Comparison of ENCODE assay signal across 16 cellular contexts in the genomic region with DNA sequence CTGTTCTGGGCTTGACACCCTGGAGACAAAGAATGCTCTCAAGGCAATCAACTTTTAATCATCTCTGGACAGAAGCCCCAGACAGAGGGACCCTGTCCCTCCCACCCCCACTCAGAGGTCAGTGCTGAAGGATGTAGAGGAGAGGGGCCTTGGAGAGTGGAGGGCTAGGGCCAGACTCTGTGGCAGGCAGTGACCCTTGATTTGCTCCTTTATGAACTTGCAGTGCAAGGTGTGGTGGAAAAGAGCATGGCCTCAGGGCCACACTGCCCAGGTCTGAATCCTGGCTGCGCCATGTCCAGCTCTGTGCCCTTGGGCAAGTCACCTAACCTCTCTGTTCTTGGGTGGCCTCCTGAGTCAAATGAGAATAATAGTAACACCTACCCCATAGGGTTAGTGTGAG.
DNase-seq lines count a peak whose midpoint lies in the region; ATAC-seq, FAIRE-seq and TF ChIP-seq lines count a peak whose summit lies in the region.
"Had no signal": no experiment of that assay in that cellular context is flagged by ENCODE, and none has a peak within 500 bp of the region (broad histone marks: within the 10 kb centered on the region; RNA-seq: fewer than 3 reads in every experiment).

No MANE protein-coding gene starts in this region.

- H3K36me3 Mint-ChIP-seq in activated naive CD4-positive, alpha-beta T cell treated with anti-CD3 and anti-CD28 coated beads, Interleukin-2, amount 50 U/mL, for 24 hours: no peaks in the 10 kb centered on the region
- H3K36me3 Mint-ChIP-seq in activated naive CD4-positive, alpha-beta T cell treated with anti-CD3 and anti-CD28 coated beads, Interleukin-2, amount 10 ng/mL, durations not matched to agents 7 days and 5 days: no peaks in the 10 kb centered on the region
- H3K36me3 Mint-ChIP-seq in osteocyte (ENCODE audit: unreplicated experiment): no peaks in the 10 kb centered on the region
- no peaks in the 10 kb centered on the region for H3K36me3 Mint-ChIP-seq in activated CD4-positive, alpha-beta T cell treated with anti-CD3 and anti-CD28 coated beads for 36 hours (ENCODE audit: low read depth)
- H3K36me3 Mint-ChIP-seq: CD14-positive monocyte; CD4-positive, alpha-beta memory T cell had no signal

- H3K27me3 Mint-ChIP-seq in activated naive CD4-positive, alpha-beta T cell treated with anti-CD3 and anti-CD28 coated beads, Interleukin-2, amount 50 U/mL, for 24 hours: peaks cover 12% of the 10 kb centered on the region
- H3K27me3 Mint-ChIP-seq in activated naive CD4-positive, alpha-beta T cell treated with anti-CD3 and anti-CD28 coated beads, Interleukin-2, amount 10 ng/mL, durations not matched to agents 7 days and 5 days: peaks cover 18% of the 10 kb centered on the region
- no peaks in the 10 kb centered on the region for H3K27me3 Mint-ChIP-seq in osteocyte (ENCODE audit: unreplicated experiment)
- peaks cover 6% of the 10 kb centered on the region for H3K27me3 Mint-ChIP-seq in activated CD4-positive, alpha-beta T cell treated with anti-CD3 and anti-CD28 coated beads for 36 hours

- H3K4me3 Mint-ChIP-seq in activated naive CD4-positive, alpha-beta T cell treated with anti-CD3 and anti-CD28 coated beads, Interleukin-2, amount 50 U/mL, for 24 hours: no peak overlapping the region
- H3K4me3 Mint-ChIP-seq in activated naive CD4-positive, alpha-beta T cell treated with anti-CD3 and anti-CD28 coated beads, Interleukin-2, amount 10 ng/mL, durations not matched to agents 7 days and 5 days: no peak overlapping the region
- no peak overlapping the region for H3K4me3 Mint-ChIP-seq in osteocyte (ENCODE audit: unreplicated experiment)
- no peak overlapping the region for H3K4me3 Mint-ChIP-seq in activated CD4-positive, alpha-beta T cell treated with anti-CD3 and anti-CD28 coated beads for 36 hours
- H3K4me3 Mint-ChIP-seq: CD14-positive monocyte; CD4-positive, alpha-beta memory T cell had no signal

- H3K4me1 Mint-ChIP-seq in activated naive CD4-positive, alpha-beta T cell treated with anti-CD3 and anti-CD28 coated beads, Interleukin-2, amount 50 U/mL, for 24 hours: no peaks in the 10 kb centered on the region
- no peaks in the 10 kb centered on the region for H3K4me1 Mint-ChIP-seq in activated naive CD4-positive, alpha-beta T cell treated with anti-CD3 and anti-CD28 coated beads, Interleukin-2, amount 10 ng/mL, durations not matched to agents 7 days and 5 days
- H3K4me1 Mint-ChIP-seq in osteocyte (ENCODE audit: unreplicated experiment): no peaks in the 10 kb centered on the region
- no peaks in the 10 kb centered on the region for H3K4me1 Mint-ChIP-seq in activated CD4-positive, alpha-beta T cell treated with anti-CD3 and anti-CD28 coated beads for 36 hours
- H3K4me1 Mint-ChIP-seq: CD14-positive monocyte; CD4-positive, alpha-beta memory T cell had no signal

- CTCF ChIA-PET in activated naive CD4-positive, alpha-beta T cell treated with anti-CD3 and anti-CD28 coated beads, Interleukin-2, amount 10 ng/mL, durations not matched to agents 7 days and 5 days (lab: Charles Lee): no interaction called here
- CTCF ChIA-PET in activated CD4-positive, alpha-beta T cell treated with anti-CD3 and anti-CD28 coated beads for 36 hours (lab: Charles Lee): no interaction called here

- H3K9me3 Mint-ChIP-seq in activated naive CD4-positive, alpha-beta T cell treated with anti-CD3 and anti-CD28 coated beads, Interleukin-2, amount 50 U/mL, for 24 hours: no peaks in the 10 kb centered on the region
- no peaks in the 10 kb centered on the region for H3K9me3 Mint-ChIP-seq in activated naive CD4-positive, alpha-beta T cell treated with anti-CD3 and anti-CD28 coated beads, Interleukin-2, amount 10 ng/mL, durations not matched to agents 7 days and 5 days
- no peaks in the 10 kb centered on the region for H3K9me3 Mint-ChIP-seq in osteocyte (ENCODE audit: unreplicated experiment)
- H3K9me3 Mint-ChIP-seq in activated CD4-positive, alpha-beta T cell treated with anti-CD3 and anti-CD28 coated beads for 36 hours (ENCODE audit: low read depth): no peaks in the 10 kb centered on the region
- H3K9me3 Mint-ChIP-seq: CD4-positive, alpha-beta memory T cell had no signal

- TF ChIP-seq CTCF in osteocyte (IDR thresholded peaks at IDR 0.05): no peak

- peak overlapping the region; percentile 27 for H3K27ac Mint-ChIP-seq in activated naive CD4-positive, alpha-beta T cell treated with anti-CD3 and anti-CD28 coated beads, Interleukin-2, amount 50 U/mL, for 24 hours
- H3K27ac Mint-ChIP-seq in activated naive CD4-positive, alpha-beta T cell treated with anti-CD3 and anti-CD28 coated beads, Interleukin-2, amount 10 ng/mL, durations not matched to agents 7 days and 5 days: no peak overlapping the region
- H3K27ac Mint-ChIP-seq in osteocyte (ENCODE audit: unreplicated experiment): no peak overlapping the region
- H3K27ac Mint-ChIP-seq in activated CD4-positive, alpha-beta T cell treated with anti-CD3 and anti-CD28 coated beads for 36 hours: no peak overlapping the region
- H3K27ac Mint-ChIP-seq: CD14-positive monocyte; CD4-positive, alpha-beta memory T cell had no signal

- POLR2A ChIA-PET in activated CD4-positive, alpha-beta T cell treated with anti-CD3 and anti-CD28 coated beads for 36 hours (lab: Charles Lee): no interaction called here

- no peak for ATAC-seq in GM18517 (IDR thresholded peaks at IDR 0.05; ENCODE audit: unreplicated experiment)
- no peak for ATAC-seq in activated CD4-positive, alpha-beta T cell treated with anti-CD3 and anti-CD28 coated beads for 36 hours

- no peak for FAIRE-seq in GM12892 (lab: Jason Lieb, UNC)
- FAIRE-seq: G401.6, GM12891, GM18507 had no signal

- intact Hi-C loops in activated CD4-positive, alpha-beta T cell treated with anti-CD3 and anti-CD28 coated beads for 36 hours (cut with DNase I, micrococcal nuclease): no loop called here

- DNase-seq in activated naive CD4-positive, alpha-beta T cell treated with anti-CD3 and anti-CD28 coated beads, Interleukin-2, amount 10 ng/mL, durations not matched to agents 7 days and 5 days: no peak
- DNase-seq in islet precursor cell (peak; percentile 32), osteocyte (ENCODE audit: extremely low spot score, unreplicated experiment) (peak; percentile 56), DMS 273 (lab: John Stamatoyannopoulos, UW; ENCODE audit: unreplicated experiment) (no peak), GM12892 (ENCODE audit: insufficient read length) (no peak)
- no peak for DNase-seq in activated CD4-positive, alpha-beta T cell treated with anti-CD3 and anti-CD28 coated beads for 36 hours
- DNase-seq: 8988T; CD4-positive, alpha-beta memory T cell; GOT3; H7 had no signal

- TF ChIP-seq POLR2A in GM12892 (IDR thresholded peaks at IDR 0.05; ENCODE audit: low read depth, low read length): no peak

Comparison
In these comparisons a context has a peak if more than half of its experiments do, and no peak if none do; other contexts are left out.
1. DNase-seq: peak in islet precursor cell (single experiment) and osteocyte (single experiment); none in activated naive CD4-positive, alpha-beta T cell treated with anti-CD3 and anti-CD28 coated beads, Interleukin-2, amount 10 ng/mL, durations not matched to agents 7 days and 5 days (single experiment), DMS 273 (single experiment), GM12892 (single experiment) and activated CD4-positive, alpha-beta T cell treated with anti-CD3 and anti-CD28 coated beads for 36 hours (single experiment).